ENCODE assay signal across 18 cellular contexts in the genomic region with DNA sequence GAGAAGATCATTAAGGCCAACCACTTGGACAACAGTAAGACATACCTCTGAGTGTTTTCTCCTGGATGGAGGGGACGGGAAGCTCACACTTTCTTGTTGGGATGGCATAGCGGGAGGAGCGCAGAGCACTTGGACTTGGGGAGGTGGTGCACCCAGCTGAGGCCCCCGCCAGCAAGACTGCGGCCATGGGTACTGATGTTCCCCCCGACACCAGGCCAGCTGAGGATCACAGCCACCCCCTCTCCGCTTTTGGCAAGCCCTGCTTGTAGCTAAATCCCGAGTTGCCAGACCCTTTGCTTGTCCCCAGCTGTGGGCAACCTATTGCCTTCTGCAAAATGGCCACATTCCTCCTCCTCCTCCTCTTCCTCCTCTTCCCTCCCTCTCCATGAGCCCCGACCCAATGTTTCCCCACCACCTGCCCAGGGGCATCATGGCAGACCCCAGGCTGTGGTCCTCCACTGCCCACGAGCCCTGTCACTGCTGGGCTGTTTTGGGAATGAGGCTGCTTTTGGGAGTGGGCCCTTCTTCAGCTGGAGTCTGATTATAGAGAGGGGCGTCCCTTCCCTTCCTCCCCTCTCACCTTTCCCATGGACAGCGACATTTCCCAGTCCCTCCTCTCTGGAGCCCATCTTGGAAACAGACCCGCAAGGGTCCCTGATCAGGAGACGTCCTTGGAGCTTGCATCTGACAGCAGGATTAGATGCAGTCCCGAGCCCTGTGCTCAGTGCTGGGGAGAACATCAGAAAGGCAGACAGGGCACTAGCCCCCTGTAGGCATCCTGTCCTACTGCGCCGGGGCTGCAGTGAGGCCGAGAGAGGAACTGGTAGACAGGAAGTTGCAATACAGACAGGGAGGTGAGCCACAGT.
DNase-seq lines count a peak whose midpoint lies in the region; ATAC-seq and FAIRE-seq lines count a peak whose summit lies in the region.
"Had no signal": no experiment of that assay in that cellular context is flagged by ENCODE, and none has a peak within 500 bp of the region (broad histone marks: within the 10 kb centered on the region; RNA-seq: fewer than 3 reads in every experiment).

No MANE protein-coding gene starts in this region.

- no peaks in the 10 kb centered on the region for H3K4me1 ChIP-seq in small intestine (ENCODE audit: control insufficient read depth in 2 of 2, insufficient read depth in 1 of 2, low read depth in 1 of 2, low read length in 1 of 2)

- H3K36me3 ChIP-seq in small intestine (ENCODE audit: control insufficient read depth in 2 of 2, insufficient read depth in 2 of 2, low read length in 2 of 2), result no peaks in the 10 kb centered on the region

- peaks cover 0 to 7% of the 10 kb centered on the region in 2 donors for H3K27me3 ChIP-seq in small intestine (ENCODE audit: control insufficient read depth in 2 of 2, insufficient read depth in 2 of 2, low read length in 2 of 2)

- 66 to 75% (median 70%) methylated on average over 18 of the region's 18 CpGs for WGBS in small intestine, 3 donors

- FAIRE-seq in small intestine (lab: Jason Lieb, UNC), result no peak
- FAIRE-seq: islet of Langerhans had no signal

- H3K4me3 ChIP-seq in Jurkat, Clone E6-1 (ENCODE audit: low read length), result no peak overlapping the region
- no peak overlapping the region for H3K4me3 ChIP-seq in small intestine (ENCODE audit: low read depth in 1 of 2, low read length in 2 of 2)

- no peak overlapping the region for H3K27ac ChIP-seq in small intestine (ENCODE audit: low read depth in 1 of 2, low read length in 1 of 2)

- no peak for ATAC-seq in HG02623 (IDR thresholded peaks at IDR 0.05; ENCODE audit: unreplicated experiment)
- ATAC-seq: activated T-cell treated with anti-CD3 and anti-CD28 coated beads, Interleukin-2, amount 50 U/mL, for 72 hours; stimulated activated memory B cell treated with anti-CD40 and anti-IgM and Interleukin-4, amounts not matched to agents 10 μg/mL and 1 μg/mL and 100 μg/mL, for 72 hours had no signal

- no peaks in the 10 kb centered on the region for H3K9me3 ChIP-seq in small intestine (ENCODE audit: control insufficient read depth, low read depth)

- peak; percentile 58 for DNase-seq in ELF-1 (ENCODE audit: low read depth, low spot score)
- DNase-seq in Jurkat, Clone E6-1 (ENCODE audit: low read depth, low spot score), result peak; percentile 10
- peak; percentile 6 for DNase-seq in RPMI7951 (ENCODE audit: low read depth)
- peak; percentile 54 for DNase-seq in iPS-NIHi7 (ENCODE audit: extremely low spot score)
- no peak for DNase-seq in small intestine
- no peak for DNase-seq in inferior parietal cortex (ENCODE audit: extremely low spot score)
- DNase-seq in NCI-H187 (lab: John Stamatoyannopoulos, UW), result no peak
- DNase-seq: activated CD4-positive, alpha-beta T cell treated with anti-CD3 and anti-CD28 coated beads, Interleukin-2, amount 50 U/mL, for 1 hour; activated T-cell treated with anti-CD3 and anti-CD28 coated beads, Interleukin-2, amount 50 U/mL, for 72 hours; foreskin melanocyte; GOT3; mesenchymal stem cell; NCI-H1417; occipital lobe; T-helper 9 cell had no signal

Comparison
In these comparisons a context has a peak if more than half of its experiments do, and no peak if none do; other contexts are left out.
1. DNase-seq: peak in ELF-1 (single experiment), Jurkat, Clone E6-1 (single experiment), RPMI7951 (single experiment) and iPS-NIHi7 (single experiment); none in small intestine (single experiment), inferior parietal cortex (single experiment) and NCI-H187 (0 of 2).